8 cellular contexts compared by ENCODE assay signal in genomic region chr10:63133787-63134557, GRCh38. TPM values are rescaled to one million over a fixed set of nuclear protein-coding genes. Genes with fewer than 3 reads are reported as not detected.
DNase-seq lines count a peak whose midpoint lies in the region; ATAC-seq, FAIRE-seq and TF ChIP-seq lines count a peak whose summit lies in the region.

No MANE protein-coding gene starts in this region.

- H3K9me3 Mint-ChIP-seq in dendritic cell treated with granulocyte-macrophage colony-stimulating factor and Interleukin-4, amounts not matched to agents 40 ng/mL and 50 ng/mL, for 4 days = peaks cover 21% of the 10 kb centered on the region

- FAIRE-seq in GM12891 (lab: Jason Lieb, UNC) = no peak

- no peak for ATAC-seq in mucosa of descending colon
- ATAC-seq in GM18868 (IDR thresholded peaks at IDR 0.05; ENCODE audit: unreplicated experiment) = no peak

- intact Hi-C loops in dendritic cell treated with granulocyte-macrophage colony-stimulating factor and Interleukin-4, amounts not matched to agents 40 ng/mL and 50 ng/mL, for 4 days (cut with micrococcal nuclease) = no loop called here
- intact Hi-C loops in mucosa of descending colon (cut with DNase I, micrococcal nuclease) = no loop called here

- no peak for TF ChIP-seq POLR2A in GM12891 (IDR thresholded peaks at IDR 0.05; ENCODE audit: low read depth, low read length)

- H3K4me3 ChIP-seq in mucosa of descending colon = peak overlapping the region; percentile 78

- peaks cover 8% of the 10 kb centered on the region for H3K4me1 ChIP-seq in mucosa of descending colon (ENCODE audit: low read depth)

- peak overlapping the region; percentile 94 for H3K27ac Mint-ChIP-seq in dendritic cell treated with granulocyte-macrophage colony-stimulating factor and Interleukin-4, amounts not matched to agents 40 ng/mL and 50 ng/mL, for 4 days

- H3K4me3 Mint-ChIP-seq in dendritic cell treated with granulocyte-macrophage colony-stimulating factor and Interleukin-4, amounts not matched to agents 40 ng/mL and 50 ng/mL, for 4 days = peak overlapping the region; percentile 88

- peaks cover 44% of the 10 kb centered on the region for H3K4me1 Mint-ChIP-seq in dendritic cell treated with granulocyte-macrophage colony-stimulating factor and Interleukin-4, amounts not matched to agents 40 ng/mL and 50 ng/mL, for 4 days (ENCODE audit: low read depth)

- H3K27me3 Mint-ChIP-seq in dendritic cell treated with granulocyte-macrophage colony-stimulating factor and Interleukin-4, amounts not matched to agents 40 ng/mL and 50 ng/mL, for 4 days = peaks cover 12% of the 10 kb centered on the region

- DNase-seq in GM12891 (ENCODE audit: insufficient read length, low spot score) (peak; percentile 56), OCI-M1 (lab: John Stamatoyannopoulos, UW) (peak; percentile 68), mucosa of descending colon (no peak), SW 1271 (lab: John Stamatoyannopoulos, UW) (no peak), NCI-H1092 (lab: John Stamatoyannopoulos, UW) (no peak), middle frontal gyrus (ENCODE audit: extremely low spot score, low spot score) (no peak)

- TF ChIP-seq CTCF in mucosa of descending colon (IDR thresholded peaks at IDR 0.05) = no peak

- peaks cover 26% of the 10 kb centered on the region for H3K36me3 Mint-ChIP-seq in dendritic cell treated with granulocyte-macrophage colony-stimulating factor and Interleukin-4, amounts not matched to agents 40 ng/mL and 50 ng/mL, for 4 days (ENCODE audit: low read depth)

- no peaks in the 10 kb centered on the region for H3K36me3 ChIP-seq in mucosa of descending colon (ENCODE audit: low read depth)

- no peaks in the 10 kb centered on the region for H3K9me3 ChIP-seq in mucosa of descending colon

TF ChIP-seq in GM12891, 5 proteins besides CTCF, POLR2A, EP300 and RAD21:
- no peak for TF ChIP-seq POU2F2 (IDR thresholded peaks at IDR 0.05; ENCODE audit: low read depth, low read length)
- TF ChIP-seq TAF1 (IDR thresholded peaks at IDR 0.05; ENCODE audit: low read depth, low read length) = no peak
- TF ChIP-seq SPI1 (IDR thresholded peaks at IDR 0.05; ENCODE audit: low read depth, low read length) = peak; percentile 34; the same call in 1 of the 2 replicates
- TF ChIP-seq POLR2AphosphoS5 (IDR thresholded peaks at IDR 0.05; ENCODE audit: low read depth, low read length) = no peak
- TF ChIP-seq PAX5 (IDR thresholded peaks at IDR 0.05; ENCODE audit: insufficient read depth, low read length, severe bottlenecking) = no peak
TF ChIP-seq in GM12891: peak in this region for 1.

RNA-seq across cellular contexts. Expression of gene NRBF2, which starts 0.8 kb away (rescaled TPM):
- 20.4 TPM for polyA plus RNA-seq in GM12891 (2012; ENCODE audit: low read depth, missing spikeins)
- total RNA-seq in mucosa of descending colon = 10 to 100 TPM; 19.9 to 25.4 (median 24.6) TPM

Comparison
In these comparisons a context has a peak if more than half of its experiments do, and no peak if none do; other contexts are left out.
1. DNase-seq: peak in GM12891 (single experiment) and OCI-M1 (single experiment); none in mucosa of descending colon (0 of 3), SW 1271 (0 of 2), NCI-H1092 (single experiment) and middle frontal gyrus (single experiment).